Comparison of ENCODE assay signal across 6 cellular contexts in genomic region chr1:145995964-145996432, GRCh38. TPM values are rescaled to one million over a fixed set of nuclear protein-coding genes. Genes with fewer than 3 reads are reported as not detected.
DNase-seq lines count a peak whose midpoint lies in the region; ATAC-seq and TF ChIP-seq lines count a peak whose summit lies in the region.

No MANE protein-coding gene starts in this region.

- POLR2A ChIA-PET in Panc1 (lab: Charles Lee) = interaction anchor here (0.6 kb wide), 1 partner anchor 381 kb away, joined by 3 read pairs; no protein-coding TSS in a partner anchor
- POLR2A ChIA-PET in GM10248 (lab: Yijun Ruan, JAX) = interaction anchor here (0.9 to 1.6 kb wide), 2 partner anchors 14 to 16 kb away, joined by 3 to 4 read pairs; no protein-coding TSS in a partner anchor

- H3K27me3 ChIP-seq in Panc1 (ENCODE audit: control insufficient read depth, insufficient read depth, low read length) (no peaks in the 10 kb centered on the region; the same call in 1 of the 2 replicates), gastroesophageal sphincter (no peaks in the 10 kb centered on the region), upper lobe of right lung (no peaks in the 10 kb centered on the region)

- BruUV-seq in Panc1 (replicated peaks; lab: Mats Ljungman, UMichigan) = no TSS peak

- 0% methylated on average over 12 to 13 of the region's 13 CpGs for WGBS in gastroesophageal sphincter (ENCODE audit: low coverage in 1 of 2), 2 donors

- no peak for TF ChIP-seq POLR2A in gastroesophageal sphincter (IDR thresholded peaks at IDR 0.05)

- peak overlapping the region; percentile 84 for H3K27ac ChIP-seq in Panc1 (ENCODE audit: low read length)
- peak overlapping the region; percentile 93 to 98 (median 96) for H3K27ac ChIP-seq in gastroesophageal sphincter
- peak overlapping the region; percentile 99 for H3K27ac ChIP-seq in upper lobe of right lung

- ATAC-seq in Panc1 (no peak), gastroesophageal sphincter (no peak), upper lobe of right lung (no peak), HG02571 (IDR thresholded peaks at IDR 0.05; ENCODE audit: unreplicated experiment) (no peak)

- H3K9me3 ChIP-seq in Panc1 (ENCODE audit: control insufficient read depth, insufficient read depth, low read depth, low read length) = no peaks in the 10 kb centered on the region
- no peaks in the 10 kb centered on the region for H3K9me3 ChIP-seq in gastroesophageal sphincter
- H3K9me3 ChIP-seq in upper lobe of right lung = no peaks in the 10 kb centered on the region

- no peak for DNase-seq in AG10803 (ENCODE audit: low read depth)
- DNase-seq in Panc1 (ENCODE audit: low read depth, low spot score) = no peak
- no peak for DNase-seq in upper lobe of right lung
- no peak for DNase-seq in GM10248 (ENCODE audit: extremely low spot score)

- H3K36me3 ChIP-seq in Panc1 (ENCODE audit: control insufficient read depth, insufficient read depth, low read length) (peaks cover 2% of the 10 kb centered on the region; the same call in 1 of the 2 replicates), gastroesophageal sphincter (peaks cover 28 to 34% of the 10 kb centered on the region in 2 donors), upper lobe of right lung (peaks cover 36% of the 10 kb centered on the region)

- TF ChIP-seq EP300 in gastroesophageal sphincter (IDR thresholded peaks at IDR 0.05) = no peak

- intact Hi-C loops in Panc1 (cut with micrococcal nuclease; ENCODE audit: unreplicated experiment) (no loop called here), upper lobe of right lung (cut with DNase I) (no loop called here)

- in situ Hi-C loops in Panc1 (cut with HindIII; ENCODE audit: low pct_unique_long_range_greater_than_20kb, low sequenced_read_pairs) = no loop called here

- CTCF ChIA-PET in Panc1 (lab: Charles Lee) = interaction anchor here (1.6 kb wide), 1 partner anchor 11 kb away, joined by 5 read pairs; no protein-coding TSS in a partner anchor
- CTCF ChIA-PET in GM10248 (lab: Yijun Ruan, JAX) = interaction anchor here (0.7 to 14.3 kb wide), 3 partner anchors 10 to 70 kb away, joined by 3 to 176 read pairs (median 15); no protein-coding TSS in a partner anchor

- H3K4me1 ChIP-seq in Panc1 (ENCODE audit: control insufficient read depth, insufficient read depth, low read length) = peaks cover 16% of the 10 kb centered on the region
- H3K4me1 ChIP-seq in gastroesophageal sphincter = peaks cover 0 to 49% (median 10%) of the 10 kb centered on the region in 3 donors
- H3K4me1 ChIP-seq in upper lobe of right lung = peaks cover 48% of the 10 kb centered on the region

- H3K4me3 ChIP-seq in AG10803 (ENCODE audit: low read length) (peak overlapping the region; percentile 99), Panc1 (ENCODE audit: low read depth in 2 of 2, low read length in 2 of 2) (peak overlapping the region; percentile 61 to 73), gastroesophageal sphincter (peak overlapping the region; percentile 64 to 100), upper lobe of right lung (peak overlapping the region; percentile 92)

- TF ChIP-seq CTCF in AG10803 (conservative IDR thresholded peaks at IDR 0.05; ENCODE audit: low read length) (no peak), Panc1 (IDR thresholded peaks at IDR 0.05) (no peak), gastroesophageal sphincter (IDR thresholded peaks at IDR 0.05) (no peak), upper lobe of right lung (IDR thresholded peaks at IDR 0.05) (no peak), GM10248 (IDR thresholded peaks at IDR 0.05; ENCODE audit: control extremely low read depth, extremely low read depth, low read depth, missing control alignments) (no peak)

RNA-seq across cellular contexts. Expression of gene TXNIP, which starts 0.4 kb away (rescaled TPM):
- total RNA-seq in Panc1 (2021; ENCODE audit: unreplicated experiment) (15.2 TPM), gastroesophageal sphincter (1,000 to 10,000 TPM; 2,024 to 3,704 (median 2,348) TPM), upper lobe of right lung (945 TPM)
- polyA plus RNA-seq in Panc1 (2012; ENCODE audit: insufficient read length) = 21.1 TPM

RNA-seq across cellular contexts. Expression of gene HJV, which starts 25.5 kb away (rescaled TPM):
- not detected for total RNA-seq in Panc1 (2021; ENCODE audit: unreplicated experiment)
- not detected for polyA plus RNA-seq in Panc1 (2012; ENCODE audit: insufficient read length)
- total RNA-seq in gastroesophageal sphincter = under 1 TPM in 1 of 4 donors, not detected in 3; 0.77 TPM
- not detected for total RNA-seq in upper lobe of right lung

RNA-seq across cellular contexts. Expression of gene POLR3GL, which starts 31.5 kb away (rescaled TPM):
- total RNA-seq in Panc1 (2021; ENCODE audit: unreplicated experiment) = 14.9 TPM
- 15.6 TPM for polyA plus RNA-seq in Panc1 (2012; ENCODE audit: insufficient read length)
- total RNA-seq in gastroesophageal sphincter = 10 to 100 TPM; 32.9 to 44.0 (median 37.6) TPM
- total RNA-seq in upper lobe of right lung = 21.4 TPM

RNA-seq across cellular contexts. Expression of gene ANKRD34A, which starts 31.6 kb away (rescaled TPM):
- total RNA-seq in Panc1 (2021; ENCODE audit: unreplicated experiment) (1.4 TPM), gastroesophageal sphincter (1 to 10 TPM in 1 of 4 donors, under 1 TPM in 2, not detected in 1; 0.62 to 1.9 (median 0.67) TPM), upper lobe of right lung (0.69 TPM)
- 2.9 TPM for polyA plus RNA-seq in Panc1 (2012; ENCODE audit: insufficient read length)

RNA-seq across cellular contexts. Expression of gene LIX1L, which starts 38.2 kb away (rescaled TPM):
- total RNA-seq in Panc1 (2021; ENCODE audit: unreplicated experiment) = 23.3 TPM
- polyA plus RNA-seq in Panc1 (2012; ENCODE audit: insufficient read length) = 8.6 TPM
- 10 to 100 TPM; 37.8 to 53.5 (median 45.3) TPM for total RNA-seq in gastroesophageal sphincter
- total RNA-seq in upper lobe of right lung = 32.8 TPM

Comparison
In these comparisons a context has a peak if more than half of its experiments do, and no peak if none do; other contexts are left out.
1. RNA of gene TXNIP, which starts 0.4 kb away (total RNA-seq): 2,024 to 3,704 TPM in gastroesophageal sphincter and 945 TPM in upper lobe of right lung (single experiment); 15.2 TPM in Panc1 (single experiment); every median in the first group is over 10 times any median in the second.
2. Peak in every context shown above with its lines, with median percentiles within 50 percentile points of each other: H3K4me3 ChIP-seq and H3K27ac ChIP-seq.